Comparison of ENCODE assay signal across 13 cellular contexts in the genomic region with DNA sequence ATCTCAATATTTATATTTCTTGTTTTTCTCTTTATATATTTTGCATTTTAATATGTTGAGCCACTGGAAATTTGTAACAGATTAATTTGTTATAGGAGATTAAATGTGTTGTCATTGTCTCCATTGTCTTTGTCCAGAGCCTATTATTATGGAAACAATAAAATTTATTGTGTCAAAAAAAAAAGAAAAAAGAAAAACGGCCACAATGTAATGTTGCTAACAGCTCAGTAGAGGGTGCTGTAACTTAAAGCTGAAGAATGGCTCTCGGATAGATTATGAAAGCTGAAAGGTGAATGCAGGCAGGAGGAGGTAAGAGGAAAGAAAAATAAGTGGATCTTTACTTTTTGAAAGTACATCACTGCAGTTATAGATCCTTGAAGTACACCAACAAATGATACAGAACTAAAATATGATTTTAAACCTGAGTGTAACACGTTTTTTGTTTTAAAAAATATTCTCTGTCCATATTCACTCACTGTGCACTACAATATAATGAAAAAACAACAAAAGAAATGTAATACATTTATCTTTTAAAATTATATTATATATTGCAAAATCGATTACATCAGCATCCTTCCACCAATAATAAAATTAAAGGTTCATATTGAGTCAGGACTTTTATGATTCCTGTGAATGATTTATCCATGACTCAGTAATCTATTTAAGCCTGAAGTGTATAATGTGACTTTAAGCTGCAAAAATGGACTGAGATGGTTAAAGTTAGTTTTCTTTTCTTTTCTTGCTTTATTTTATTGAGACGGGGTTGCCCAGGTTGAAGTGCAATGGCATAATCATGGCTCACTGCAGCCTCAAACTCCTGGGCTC. TPM values are rescaled to one million over a fixed set of nuclear protein-coding genes. Genes with fewer than 3 reads are reported as not detected.
A peak's percentile ranks its signal among the peaks of the same experiment; 100 is the strongest.
DNase-seq lines count a peak whose midpoint lies in the region; ATAC-seq and TF ChIP-seq lines count a peak whose summit lies in the region.
"Not testable (repeated sequence)": the region's sequence is repeated elsewhere in the genome, so short reads cannot be mapped to it uniquely, and the experiment has no call there.
"Had no signal": no experiment of that assay in that cellular context is flagged by ENCODE, and none has a peak within 500 bp of the region (broad histone marks: within the 10 kb centered on the region; RNA-seq: fewer than 3 reads in every experiment).

No MANE protein-coding gene starts in this region.

- POLR2A ChIA-PET in SK-N-SH (lab: Yijun Ruan, JAX) = not testable (repeated sequence)

- not testable (repeated sequence) for H3F3A ChIP-seq in SK-N-SH (replicated peaks; ENCODE audit: insufficient read depth)

- peak; percentile 62 for TF ChIP-seq RAD21 in SK-N-SH (IDR thresholded peaks at IDR 0.05; ENCODE audit: low read length)

- CTCF ChIA-PET in SK-N-SH (lab: Yijun Ruan, JAX) = interaction anchor here (0.9 kb wide), 1 partner anchor 434 kb away, joined by 3 read pairs; no protein-coding TSS in a partner anchor

- H3K4me3 ChIP-seq in SK-N-SH (ENCODE audit: low read depth in 2 of 2, low read length in 1 of 2) = not testable (repeated sequence)

- H3K9ac ChIP-seq in SK-N-SH = not testable (repeated sequence)

- not testable (repeated sequence) for H3K36me3 ChIP-seq in SK-N-SH (replicated peaks in 1 of 2; ENCODE audit: control insufficient read depth in 1 of 2, insufficient read depth in 2 of 2, low read length in 1 of 2)

- H3K27ac Mint-ChIP-seq in progenitor cell of endocrine pancreas = not testable (repeated sequence)

- H2AFZ ChIP-seq in SK-N-SH (ENCODE audit: low read depth) = not testable (repeated sequence)

- not testable (repeated sequence) for H3K4me3 Mint-ChIP-seq in progenitor cell of endocrine pancreas (ENCODE audit: low read depth)

- H3K27ac ChIP-seq in C4-2B; SK-N-SH (ENCODE audit: low read depth in 2 of 2, low read length in 1 of 2): not testable (repeated sequence)

- TF ChIP-seq CTCF in C4-2B (conservative IDR thresholded peaks at IDR 0.05) (peak; percentile 84), SK-N-SH (IDR thresholded peaks at IDR 0.05) (peak; percentile 78), progenitor cell of endocrine pancreas (IDR thresholded peaks at IDR 0.05; ENCODE audit: unreplicated experiment) (peak; percentile 75)

- H3K27me3 Mint-ChIP-seq in progenitor cell of endocrine pancreas = not testable (repeated sequence)

- H3K9me2 ChIP-seq in SK-N-SH = not testable (repeated sequence)

- H4K20me1 ChIP-seq in SK-N-SH (ENCODE audit: insufficient read depth) = not testable (repeated sequence)

- 3% methylated on average over 5 of the region's 5 CpGs for WGBS in SK-N-SH (ENCODE audit: low lambda C conversion rate)

- H3K27me3 ChIP-seq in SK-N-SH (ENCODE audit: insufficient read depth) = not testable (repeated sequence)

- not testable (repeated sequence) for H3K4me2 ChIP-seq in SK-N-SH

- H3K9me3 ChIP-seq in SK-N-SH = not testable (repeated sequence)

- H3K4me1 ChIP-seq in SK-N-SH (ENCODE audit: control insufficient read depth in 1 of 2, insufficient read depth in 2 of 2, low read depth in 1 of 2, low read length in 1 of 2) = not testable (repeated sequence)

- H3K79me2 ChIP-seq in SK-N-SH (ENCODE audit: insufficient read depth) = not testable (repeated sequence)

- DNase-seq in NCI-H2107 (lab: John Stamatoyannopoulos, UW) (peak; percentile 22), cerebellar cortex (ENCODE audit: low spot score) (peak; percentile 7), inferior parietal cortex (ENCODE audit: extremely low spot score) (peak; percentile 69)
- DNase-seq in SK-N-SH; progenitor cell of endocrine pancreas (ENCODE audit: low spot score, unreplicated experiment): not testable (repeated sequence)

- TF ChIP-seq EP300 in SK-N-SH (IDR thresholded peaks at IDR 0.05; ENCODE audit: borderline replicate concordance in 1 of 2, low read depth in 1 of 2, low read length in 1 of 2) = not testable (repeated sequence)

- not testable (repeated sequence) for H3K9me3 Mint-ChIP-seq in progenitor cell of endocrine pancreas (ENCODE audit: low read depth)

- not testable (repeated sequence) for H3K4me1 Mint-ChIP-seq in progenitor cell of endocrine pancreas (ENCODE audit: low read depth)

- not testable (repeated sequence) for H3K36me3 Mint-ChIP-seq in progenitor cell of endocrine pancreas (ENCODE audit: insufficient read depth)

- ATAC-seq in GM18519 (IDR thresholded peaks at IDR 0.05; ENCODE audit: low FRiP score, unreplicated experiment) (peak; percentile 58), HG03196 (IDR thresholded peaks at IDR 0.05; ENCODE audit: unreplicated experiment) (peak; percentile 58)

TF ChIP-seq in SK-N-SH, 30 proteins besides CTCF, POLR2A, EP300 and RAD21:
- peak; percentile 18; the same call in 1 of the 2 replicates for TF ChIP-seq SMC3 (IDR thresholded peaks at IDR 0.05; ENCODE audit: low read depth, low read length)
TF ChIP-seq in SK-N-SH: peak in this region for 1; not testable (repeated sequence) for 29.

RNA-seq across cellular contexts. Expression of gene SLC25A24, which starts 14.7 kb away (rescaled TPM):
- polyA plus RNA-seq in SK-N-SH (2012; rRNA removed) = 11.3 and 14.9 TPM in 2 replicates
- polyA plus RNA-seq in SK-N-SH (2012; cell fraction: cytosol; rRNA removed) = 18.0 and 21.1 TPM in 2 replicates
- polyA plus RNA-seq in SK-N-SH (2012; cell fraction: nucleus; rRNA removed) = 5.6 and 11.6 TPM in 2 replicates
- total RNA-seq in progenitor cell of endocrine pancreas = 46.9 and 53.2 TPM in 2 replicates

RNA-seq across cellular contexts. Expression of gene NBPF4, which starts 29.0 kb away (rescaled TPM):
- not detected in 2 replicates for polyA plus RNA-seq in SK-N-SH (2012; rRNA removed)
- polyA plus RNA-seq in SK-N-SH (2012; cell fraction: cytosol; rRNA removed) = not detected in 2 replicates
- polyA plus RNA-seq in SK-N-SH (2012; cell fraction: nucleus; rRNA removed) = not detected in 2 replicates
- total RNA-seq in progenitor cell of endocrine pancreas = not detected in 2 replicates
- total RNA-seq: activated CD4-positive, alpha-beta memory T cell treated with anti-CD3 and anti-CD28 coated beads for 36 hours; gastroesophageal sphincter; myocyte; SJSA1; thyroid gland had no signal
